ENCODE assay signal across 1 cellular context in the genomic region with DNA sequence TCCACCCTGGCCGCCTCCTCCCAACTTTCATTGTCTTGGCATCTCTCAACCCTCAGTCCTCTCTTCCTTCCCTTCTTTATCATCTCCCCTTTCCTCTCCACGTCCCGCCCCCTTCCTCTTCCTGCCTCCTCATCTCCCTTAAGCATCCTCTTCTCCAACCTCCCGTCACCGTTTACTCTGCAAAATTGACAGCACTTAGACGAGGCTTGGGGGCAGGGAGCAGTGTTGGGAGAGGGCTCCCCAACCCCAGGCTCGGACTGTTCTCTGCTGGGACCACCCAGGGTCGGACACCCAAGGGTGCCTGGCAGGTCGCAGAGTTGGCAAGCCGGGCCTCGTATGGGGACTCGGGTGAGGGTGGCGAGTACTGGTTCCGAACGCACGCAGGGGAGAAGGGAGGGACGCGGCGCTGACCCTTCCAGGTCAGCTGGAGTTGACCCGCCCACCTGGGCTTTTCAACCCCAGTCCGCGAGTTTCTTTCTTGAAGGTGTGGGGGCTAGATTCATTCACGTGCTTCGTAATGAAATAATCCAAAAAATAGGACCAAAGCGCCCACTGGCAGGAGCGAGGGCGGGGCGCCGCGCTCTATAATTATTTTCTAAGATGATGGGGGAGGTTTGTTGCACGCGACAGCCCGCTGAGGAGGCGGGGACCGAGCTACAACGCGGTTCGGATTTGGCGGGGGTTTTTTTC.
TF ChIP-seq lines count a peak whose summit lies in the region.

No MANE protein-coding gene starts in this region.

TF ChIP-seq in GM23338, 12 proteins besides CTCF, POLR2A, EP300 and RAD21 (continued from another document):
- TF ChIP-seq EZH2phosphoT487 (IDR thresholded peaks at IDR 0.05; ENCODE audit: unreplicated experiment) (no peak), POLR2AphosphoS5 (IDR thresholded peaks at IDR 0.05; ENCODE audit: low read depth) (no peak), EZH2 (IDR thresholded peaks at IDR 0.05; ENCODE audit: low read depth, unreplicated experiment) (no peak), CREB1 (CRISPR knock-in tag; IDR thresholded peaks at IDR 0.05; ENCODE audit: low read depth) (no peak)
